Comparison of ENCODE assay signal across 18 cellular contexts in the genomic region with DNA sequence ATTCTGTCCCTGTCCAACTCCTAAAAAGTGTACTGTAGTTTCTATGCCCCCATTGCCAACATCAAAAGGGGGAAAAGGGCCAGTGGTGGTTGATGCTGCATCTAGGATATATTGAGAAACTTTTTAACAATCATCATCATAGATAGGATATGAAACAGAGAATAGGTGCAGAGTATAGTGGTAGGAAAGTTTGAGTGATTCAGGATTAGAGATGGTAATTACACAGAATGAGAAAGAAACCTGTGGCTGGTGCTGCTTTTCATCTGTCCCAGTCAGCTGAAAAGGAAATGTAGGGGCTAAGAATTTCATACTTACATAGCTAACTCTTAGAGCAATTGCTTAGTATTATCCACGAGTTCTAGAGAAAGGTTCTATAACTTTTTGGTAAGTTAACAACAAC.
DNase-seq lines count a peak whose midpoint lies in the region; ATAC-seq and TF ChIP-seq lines count a peak whose summit lies in the region.
"Had no signal": no experiment of that assay in that cellular context is flagged by ENCODE, and none has a peak within 500 bp of the region (broad histone marks: within the 10 kb centered on the region; RNA-seq: fewer than 3 reads in every experiment).

No MANE protein-coding gene starts in this region.

- no peak for TF ChIP-seq CTCF in GM13976 (IDR thresholded peaks at IDR 0.05; ENCODE audit: borderline replicate concordance, control extremely low read depth, extremely low read depth, insufficient read depth, missing control alignments)

- ATAC-seq in GM21717 (IDR thresholded peaks at IDR 0.05; ENCODE audit: unreplicated experiment) (peak; percentile 88), HG03442 (IDR thresholded peaks at IDR 0.05; ENCODE audit: unreplicated experiment) (peak; percentile 86), GM21576 (IDR thresholded peaks at IDR 0.05; ENCODE audit: unreplicated experiment) (no peak)
- ATAC-seq: K562, lower lobe of right lung had no signal

- DNase-seq in stimulated activated CD4-positive, alpha-beta T cell treated with anti-CD3 and anti-CD28 coated beads, Interleukin-1b, Interleukin-23, amount 100 ng/mL, for 48 hours, result peak; percentile 24
- no peak for DNase-seq in stimulated activated CD4-positive, alpha-beta T cell treated with anti-CD3 and anti-CD28 coated beads, Interleukin-2, amount 100 ng/mL, for 48 hours
- DNase-seq in SKM-1 (lab: John Stamatoyannopoulos, UW; ENCODE audit: unreplicated experiment) (no peak), GM13976 (ENCODE audit: low spot score) (no peak)
- DNase-seq: CD4-positive, alpha-beta T cell; endodermal cell; GDM1; GOT3; lower lobe of right lung; NCI-H1694 treated with DMSO at 0.1 percent for 48 hours; NCI-H345; SHP77; stomach; transverse colon had no signal

- in situ Hi-C loops in GM13976 (cut with MboI; ENCODE audit: low sequenced_read_pairs, unreplicated experiment), result no loop called here
